ENCODE assay signal across 1 cellular context in the genomic region with DNA sequence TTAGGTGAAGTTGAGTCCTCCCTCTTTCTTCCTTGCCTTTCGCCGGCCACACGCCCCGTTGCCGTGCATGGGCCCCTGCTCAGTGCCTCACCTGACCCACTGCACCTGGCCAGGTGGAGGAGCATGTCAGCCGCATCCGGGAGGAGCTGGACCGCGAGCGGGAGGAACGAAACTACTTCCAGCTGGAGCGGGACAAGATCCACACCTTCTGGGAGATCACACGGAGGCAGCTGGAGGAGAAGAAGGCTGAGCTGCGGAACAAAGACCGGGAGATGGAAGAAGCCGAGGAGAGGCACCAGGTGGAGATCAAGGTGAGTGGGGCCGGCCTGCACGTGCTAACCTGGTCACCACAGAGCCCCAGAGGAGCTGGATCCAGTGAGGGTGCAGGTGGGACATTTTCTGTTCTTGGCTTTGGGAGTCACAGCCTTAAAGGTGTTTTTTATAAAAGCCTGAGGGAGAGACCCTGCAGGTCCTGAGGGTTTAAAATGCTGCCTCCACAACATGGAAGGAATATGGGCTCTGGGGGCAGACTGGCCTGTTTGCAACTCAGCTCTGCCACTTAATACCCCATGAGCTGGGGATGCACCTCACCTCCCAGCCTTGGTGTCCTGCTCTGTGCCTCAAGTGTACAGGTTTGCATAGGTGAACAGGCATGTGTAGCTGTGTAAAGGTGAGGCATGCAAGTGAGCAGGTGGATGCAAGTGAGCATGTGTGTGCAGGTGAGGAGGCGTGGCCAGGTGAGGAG.
A peak's percentile ranks its signal among the peaks of the same experiment; 100 is the strongest.
TF ChIP-seq lines count a peak whose summit lies in the region.

No MANE protein-coding gene starts in this region.

TF ChIP-seq in K562, 482 proteins besides CTCF, POLR2A, EP300 and RAD21:
- TF ChIP-seq, protein P1, sequence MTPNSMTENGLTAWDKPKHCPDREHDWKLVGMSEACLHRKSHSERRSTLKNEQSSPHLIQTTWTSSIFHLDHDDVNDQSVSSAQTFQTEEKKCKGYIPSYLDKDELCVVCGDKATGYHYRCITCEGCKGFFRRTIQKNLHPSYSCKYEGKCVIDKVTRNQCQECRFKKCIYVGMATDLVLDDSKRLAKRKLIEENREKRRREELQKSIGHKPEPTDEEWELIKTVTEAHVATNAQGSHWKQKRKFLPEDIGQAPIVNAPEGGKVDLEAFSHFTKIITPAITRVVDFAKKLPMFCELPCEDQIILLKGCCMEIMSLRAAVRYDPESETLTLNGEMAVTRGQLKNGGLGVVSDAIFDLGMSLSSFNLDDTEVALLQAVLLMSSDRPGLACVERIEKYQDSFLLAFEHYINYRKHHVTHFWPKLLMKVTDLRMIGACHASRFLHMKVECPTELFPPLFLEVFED (CRISPR knock-in tag; conservative IDR thresholded peaks at IDR 0.05), result no peak
- no peak for TF ChIP-seq MCM3 (IDR thresholded peaks at IDR 0.05)
- 0 out of 2 replicates have a peak, but pooled peaks have one; percentile 35 for TF ChIP-seq AFF4 (CRISPR knock-in tag; IDR thresholded peaks at IDR 0.05)
- no peak for TF ChIP-seq BCLAF1 (IDR thresholded peaks at IDR 0.05; ENCODE audit: borderline replicate concordance in 1 of 2, control insufficient read depth in 1 of 2, low read depth in 2 of 2, low read length in 1 of 2)
- no peak for TF ChIP-seq ZNF592 (IDR thresholded peaks at IDR 0.05)
- TF ChIP-seq, protein P2, sequence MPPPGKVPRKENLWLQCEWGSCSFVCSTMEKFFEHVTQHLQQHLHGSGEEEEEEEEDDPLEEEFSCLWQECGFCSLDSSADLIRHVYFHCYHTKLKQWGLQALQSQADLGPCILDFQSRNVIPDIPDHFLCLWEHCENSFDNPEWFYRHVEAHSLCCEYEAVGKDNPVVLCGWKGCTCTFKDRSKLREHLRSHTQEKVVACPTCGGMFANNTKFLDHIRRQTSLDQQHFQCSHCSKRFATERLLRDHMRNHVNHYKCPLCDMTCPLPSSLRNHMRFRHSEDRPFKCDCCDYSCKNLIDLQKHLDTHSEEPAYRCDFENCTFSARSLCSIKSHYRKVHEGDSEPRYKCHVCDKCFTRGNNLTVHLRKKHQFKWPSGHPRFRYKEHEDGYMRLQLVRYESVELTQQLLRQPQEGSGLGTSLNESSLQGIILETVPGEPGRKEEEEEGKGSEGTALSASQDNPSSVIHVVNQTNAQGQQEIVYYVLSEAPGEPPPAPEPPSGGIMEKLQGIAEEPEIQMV (tag; conservative IDR thresholded peaks at IDR 0.05; ENCODE audit: low read depth), result no peak
- no peak for TF ChIP-seq MEIS2 (IDR thresholded peaks at IDR 0.05; ENCODE audit: partially characterized antibody)
- no peak for TF ChIP-seq NFRKB (IDR thresholded peaks at IDR 0.05; ENCODE audit: low read depth)
